8 cellular contexts compared by ENCODE assay signal in the genomic region with DNA sequence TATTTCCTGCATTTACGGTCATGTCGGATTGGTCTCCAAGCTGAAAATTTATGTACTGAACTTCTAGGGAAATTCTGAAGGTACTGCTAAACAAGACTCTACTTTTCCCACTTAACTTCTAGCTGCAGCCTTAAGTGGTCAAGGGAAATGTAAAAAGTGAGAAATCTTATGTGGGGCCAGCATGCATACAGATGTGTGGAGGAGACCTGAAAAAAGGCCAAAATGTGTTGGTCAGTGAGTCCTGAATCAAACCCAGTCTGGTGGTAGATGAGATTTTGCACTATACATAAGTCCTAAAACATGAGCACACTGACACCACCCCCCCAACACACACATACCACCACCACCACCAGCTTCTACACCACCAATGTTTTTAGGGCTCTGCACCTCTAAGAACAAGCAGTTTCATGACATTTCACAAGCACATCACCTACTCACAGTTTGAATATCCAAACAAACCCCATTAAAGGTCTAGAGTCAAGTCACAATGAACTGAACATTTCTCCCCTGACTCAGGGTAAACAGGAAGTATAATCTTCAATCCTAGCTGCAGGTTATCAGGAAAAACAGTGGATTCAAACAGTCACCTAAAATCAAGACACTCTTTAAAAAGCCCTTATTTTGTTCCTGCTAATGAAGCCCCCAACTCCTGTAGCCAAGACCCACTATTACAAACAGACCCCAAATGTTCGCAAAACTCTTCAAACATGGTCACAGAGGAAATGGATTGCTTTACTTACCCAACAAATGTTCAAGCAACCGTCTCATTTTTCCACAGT. TPM values are rescaled to one million over a fixed set of nuclear protein-coding genes. Genes with fewer than 3 reads are reported as not detected.
DNase-seq lines count a peak whose midpoint lies in the region; ATAC-seq and TF ChIP-seq lines count a peak whose summit lies in the region.

No MANE protein-coding gene starts in this region.

- DNase-seq in DMS53 treated with DMSO at 0.1 percent for 48 hours (lab: John Stamatoyannopoulos, UW; ENCODE audit: unreplicated experiment) (peak; percentile 40), NCI-H526 (lab: John Stamatoyannopoulos, UW) (peak; percentile 20 to 50), choroid plexus epithelial cell (ENCODE audit: low read depth) (peak; percentile 80), neural progenitor cell (ENCODE audit: low spot score) (no peak), AG20443 (ENCODE audit: low spot score) (no peak), GDM1 (lab: John Stamatoyannopoulos, UW) (no peak)

- H3K36me3 Mint-ChIP-seq in neural progenitor cell: no peaks in the 10 kb centered on the region
- H3K36me3 Mint-ChIP-seq in stimulated activated memory B cell treated with anti-CD40 and anti-IgM and Interleukin-4, amounts not matched to agents 10 μg/mL and 1 μg/mL and 100 μg/mL, for 72 hours: no peaks in the 10 kb centered on the region

- H3F3A ChIP-seq in neural progenitor cell (ENCODE audit: low read depth): peaks cover 87% of the 10 kb centered on the region

- peaks cover 98% of the 10 kb centered on the region for H3K4me1 ChIP-seq in neural progenitor cell

- no peaks in the 10 kb centered on the region for H4K20me1 ChIP-seq in neural progenitor cell (ENCODE audit: low read depth)

- TF ChIP-seq CTCF in choroid plexus epithelial cell (conservative IDR thresholded peaks at IDR 0.05; ENCODE audit: low read depth, low read length): no peak
- TF ChIP-seq CTCF in neural progenitor cell (IDR thresholded peaks at IDR 0.05): no peak

- peaks cover 41% of the 10 kb centered on the region for H3K4me1 Mint-ChIP-seq in neural progenitor cell
- H3K4me1 Mint-ChIP-seq in stimulated activated memory B cell treated with anti-CD40 and anti-IgM and Interleukin-4, amounts not matched to agents 10 μg/mL and 1 μg/mL and 100 μg/mL, for 72 hours: peaks cover 63% of the 10 kb centered on the region

- H3K27ac Mint-ChIP-seq in neural progenitor cell: no peak overlapping the region
- no peak overlapping the region for H3K27ac Mint-ChIP-seq in stimulated activated memory B cell treated with anti-CD40 and anti-IgM and Interleukin-4, amounts not matched to agents 10 μg/mL and 1 μg/mL and 100 μg/mL, for 72 hours

- H2AFZ ChIP-seq in neural progenitor cell (replicated peaks): no peak overlapping the region

- peaks cover 3% of the 10 kb centered on the region for H3K27me3 Mint-ChIP-seq in neural progenitor cell (ENCODE audit: insufficient read depth, low read depth)
- no peaks in the 10 kb centered on the region for H3K27me3 Mint-ChIP-seq in stimulated activated memory B cell treated with anti-CD40 and anti-IgM and Interleukin-4, amounts not matched to agents 10 μg/mL and 1 μg/mL and 100 μg/mL, for 72 hours

- H3K4me3 ChIP-seq in choroid plexus epithelial cell (ENCODE audit: low read depth, low read length): peak overlapping the region; percentile 55
- H3K4me3 ChIP-seq in neural progenitor cell: peak overlapping the region; percentile 44

- H3K9ac ChIP-seq in neural progenitor cell: peak overlapping the region; percentile 33

- H3K27ac ChIP-seq in neural progenitor cell: peak overlapping the region; percentile 98

- no peak for ATAC-seq in stimulated activated memory B cell treated with anti-CD40 and anti-IgM and Interleukin-4, amounts not matched to agents 10 μg/mL and 1 μg/mL and 100 μg/mL, for 72 hours
- no peak for ATAC-seq in HG03045 (IDR thresholded peaks at IDR 0.05; ENCODE audit: unreplicated experiment)

- H3K4me3 Mint-ChIP-seq in neural progenitor cell: no peak overlapping the region
- no peak overlapping the region for H3K4me3 Mint-ChIP-seq in stimulated activated memory B cell treated with anti-CD40 and anti-IgM and Interleukin-4, amounts not matched to agents 10 μg/mL and 1 μg/mL and 100 μg/mL, for 72 hours

- H3K9me3 Mint-ChIP-seq in neural progenitor cell: no peaks in the 10 kb centered on the region
- no peaks in the 10 kb centered on the region for H3K9me3 Mint-ChIP-seq in stimulated activated memory B cell treated with anti-CD40 and anti-IgM and Interleukin-4, amounts not matched to agents 10 μg/mL and 1 μg/mL and 100 μg/mL, for 72 hours

- H3K79me2 ChIP-seq in neural progenitor cell (ENCODE audit: low read depth): peaks cover 97% of the 10 kb centered on the region

- H3K4me2 ChIP-seq in neural progenitor cell: peak overlapping the region; percentile 80

- no peaks in the 10 kb centered on the region for H3K9me3 ChIP-seq in neural progenitor cell (ENCODE audit: low read depth)

- H3K27me3 ChIP-seq in neural progenitor cell: no peaks in the 10 kb centered on the region

- no peaks in the 10 kb centered on the region for H3K36me3 ChIP-seq in neural progenitor cell

RNA-seq across cellular contexts. Expression of a gene that starts 1.6 kb away (rescaled TPM):
- total RNA-seq in neural progenitor cell (ENCODE audit: low replicate concordance): 59.0 and 59.4 TPM in 2 replicates

Comparison
In these comparisons a context has a peak if more than half of its experiments do, and no peak if none do; other contexts are left out.
1. DNase-seq: peak in DMS53 treated with DMSO at 0.1 percent for 48 hours (single experiment), NCI-H526 (2 of 2) and choroid plexus epithelial cell (single experiment); none in neural progenitor cell (single experiment), AG20443 (single experiment) and GDM1 (single experiment).